In the genomic region with DNA sequence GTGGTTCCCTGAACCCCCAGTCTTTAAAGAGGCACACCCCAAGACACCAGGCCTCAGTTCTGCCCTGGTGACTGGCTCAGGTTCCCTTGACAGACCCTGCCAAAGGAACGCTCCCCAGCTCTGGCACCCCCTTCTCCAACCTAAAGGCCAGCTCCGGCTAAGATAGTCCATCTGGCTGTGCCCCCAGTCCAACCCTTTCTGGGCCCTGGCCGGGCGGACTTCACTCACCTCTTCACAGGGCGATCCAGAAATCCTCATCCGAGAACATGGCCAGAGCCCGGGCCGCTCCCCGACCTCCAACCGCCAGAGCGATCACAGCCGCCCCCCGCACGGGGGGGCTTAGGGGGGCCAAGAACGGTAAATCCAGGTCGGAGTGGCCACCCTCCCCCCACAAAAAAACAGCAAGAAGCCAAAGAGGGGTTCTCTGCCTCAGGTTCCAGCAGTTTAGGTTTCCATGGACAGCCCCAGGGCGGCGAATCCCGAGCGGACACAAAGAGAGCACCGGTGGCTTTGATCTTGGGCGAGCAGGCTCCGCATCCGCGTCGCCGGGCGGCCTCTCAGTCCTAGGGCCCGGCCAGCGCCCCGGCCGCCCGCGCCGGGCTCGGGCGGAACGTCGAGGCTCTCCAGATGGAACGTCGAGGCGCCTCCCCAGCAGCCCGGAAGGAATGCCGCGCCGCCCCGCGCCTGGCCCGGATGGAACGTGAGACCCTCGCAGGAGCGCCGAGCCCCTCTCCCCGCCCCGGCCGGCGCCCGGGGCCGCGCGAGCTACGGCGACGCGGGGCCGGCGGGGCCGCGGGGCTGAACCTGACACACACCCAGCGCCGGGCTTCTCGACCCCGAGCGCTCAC, we compare ENCODE assay signal across 8 cellular contexts. TPM values are rescaled to one million over a fixed set of nuclear protein-coding genes. Genes with fewer than 3 reads are reported as not detected.
A peak's percentile ranks its signal among the peaks of the same experiment; 100 is the strongest.
DNase-seq lines count a peak whose midpoint lies in the region; ATAC-seq and TF ChIP-seq lines count a peak whose summit lies in the region.

No MANE protein-coding gene starts in this region.

- H3K4me2 ChIP-seq in fibroblast of lung (ENCODE audit: extremely low read depth, insufficient read depth, low read length) = peak overlapping the region; percentile 99

- peak overlapping the region; percentile 97 for H3K4me3 Mint-ChIP-seq in activated B cell treated with CpG ODN at 0.5 μM for 24 hours

- no peaks in the 10 kb centered on the region for H3K9me3 Mint-ChIP-seq in activated B cell treated with CpG ODN at 0.5 μM for 24 hours

- peaks cover 61% of the 10 kb centered on the region for H3K79me2 ChIP-seq in fibroblast of lung (ENCODE audit: control insufficient read depth, insufficient read depth, low read length)

- CTCF ChIA-PET in AG04449 (lab: Yijun Ruan, JAX) = interaction anchor here (0.7 to 6.4 kb wide), 11 partner anchors 9 to 62 kb away, joined by 3 to 48 read pairs (median 4); partner anchors contain the start of genes DHH and RHEBL1
- CTCF ChIA-PET in activated B cell treated with CpG ODN at 0.5 μM for 24 hours (lab: Charles Lee) = interaction anchor here (1.0 to 1.7 kb wide), 2 partner anchors 63 to 176 kb away, joined by 3 to 5 read pairs; no protein-coding TSS in a partner anchor

- DNase-seq in AG04449 (ENCODE audit: low read depth, low spot score) (no peak), activated B cell treated with CpG ODN at 0.5 μM for 24 hours (no peak), fibroblast of lung (ENCODE audit: low read depth in 2 of 2) (peak; percentile 15 to 25), GM19240 (ENCODE audit: insufficient read length, low spot score) (no peak)

- H4K20me1 ChIP-seq in fibroblast of lung (ENCODE audit: control insufficient read depth, extremely low read depth, insufficient read depth, low read length) = peaks cover 5% of the 10 kb centered on the region

- H3K27me3 Mint-ChIP-seq in activated B cell treated with CpG ODN at 0.5 μM for 24 hours = no peaks in the 10 kb centered on the region

- intact Hi-C loops in activated B cell treated with CpG ODN at 0.5 μM for 24 hours (cut with micrococcal nuclease) = loop anchor here (1.0 to 10.0 kb wide), 8 partner anchors 11 to 285 kb away; partner anchors contain the start of genes DDN, DNAJC22, LMBR1L and PRKAG1

- POLR2A ChIA-PET in AG04449 (lab: Yijun Ruan, JAX) = interaction anchor here (1.1 to 2.0 kb wide), 2 partner anchors 10 to 71 kb away, joined by 3 to 8 read pairs; partner anchors contain the start of genes RHEBL1 and TUBA1B
- POLR2A ChIA-PET in activated B cell treated with CpG ODN at 0.5 μM for 24 hours (lab: Charles Lee) = interaction anchor here (0.6 to 1.6 kb wide), 9 partner anchors 10 to 174 kb away, joined by 3 to 14 read pairs (median 5); partner anchors contain the start of genes RHEBL1 and TUBA1B

- H3K4me3 ChIP-seq in AG04449 (ENCODE audit: low read depth, low read length) (peak overlapping the region; percentile 84), fibroblast of lung (replicated peaks in 1 of 4; ENCODE audit: control extremely low read depth in 1 of 4, insufficient read depth in 1 of 4, low read depth in 3 of 4, low read length in 4 of 4) (peak overlapping the region; percentile 65 to 96 (median 84)), neutrophil (ENCODE audit: low read depth in 1 of 2, low read length in 1 of 2) (peak overlapping the region; percentile 90 to 96)

- peak overlapping the region; percentile 93 for H3K9ac ChIP-seq in fibroblast of lung (ENCODE audit: insufficient read depth, low read length)

- no peak for TF ChIP-seq CTCF in AG04449 (IDR thresholded peaks at IDR 0.05; ENCODE audit: insufficient read depth, low read length, missing control alignments)
- no peak for TF ChIP-seq CTCF in activated B cell treated with CpG ODN at 0.5 μM for 24 hours (IDR thresholded peaks at IDR 0.05)
- TF ChIP-seq CTCF in fibroblast of lung (conservative IDR thresholded peaks at IDR 0.05 in 1 of 2, IDR thresholded peaks at IDR 0.05 in 1 of 2; ENCODE audit: low read depth in 1 of 2, low read length in 2 of 2) = no peak
- no peak for TF ChIP-seq CTCF in neutrophil (IDR thresholded peaks at IDR 0.05)

- H3K36me3 ChIP-seq in fibroblast of lung (ENCODE audit: control insufficient read depth, insufficient read depth, low read length) (peaks cover 4% of the 10 kb centered on the region), neutrophil (peaks cover 6% of the 10 kb centered on the region)

- H2AFZ ChIP-seq in fibroblast of lung (ENCODE audit: low read length) = no peak overlapping the region

- H3K4me1 ChIP-seq in fibroblast of lung (ENCODE audit: control insufficient read depth, extremely low read depth, insufficient read depth, low read length) (peaks cover 8% of the 10 kb centered on the region), neutrophil (ENCODE audit: control insufficient read depth in 1 of 2, insufficient read depth in 1 of 2, low read depth in 1 of 2, low read length in 1 of 2) (peaks cover 54 to 62% of the 10 kb centered on the region in 2 experiments)

- ATAC-seq in GM18511 (IDR thresholded peaks at IDR 0.05; ENCODE audit: unreplicated experiment) (peak; percentile 7), HG03432 (IDR thresholded peaks at IDR 0.05; ENCODE audit: unreplicated experiment) (peak; percentile 18), activated B cell treated with CpG ODN at 0.5 μM for 24 hours (ENCODE audit: low read depth) (peak; percentile 3), HG03378 (IDR thresholded peaks at IDR 0.05; ENCODE audit: unreplicated experiment) (no peak)

- H3K9me3 ChIP-seq in fibroblast of lung (ENCODE audit: control insufficient read depth, insufficient read depth, low read depth, low read length) = no peaks in the 10 kb centered on the region
- no peaks in the 10 kb centered on the region for H3K9me3 ChIP-seq in neutrophil

- H3K4me1 Mint-ChIP-seq in activated B cell treated with CpG ODN at 0.5 μM for 24 hours = peaks cover 59% of the 10 kb centered on the region

- peaks cover 22% of the 10 kb centered on the region for H3K36me3 Mint-ChIP-seq in activated B cell treated with CpG ODN at 0.5 μM for 24 hours (ENCODE audit: low read depth)

- peak overlapping the region; percentile 76 for H3K27ac Mint-ChIP-seq in activated B cell treated with CpG ODN at 0.5 μM for 24 hours

- H3K27ac ChIP-seq in fibroblast of lung (ENCODE audit: insufficient read depth, low read length) (peak overlapping the region; percentile 92), neutrophil (peak overlapping the region; percentile 97)

- H3K27me3 ChIP-seq in fibroblast of lung (ENCODE audit: control insufficient read depth, insufficient read depth, low read length) = no peaks in the 10 kb centered on the region
- H3K27me3 ChIP-seq in neutrophil = no peaks in the 10 kb centered on the region

RNA-seq across cellular contexts. Expression of gene KMT2D, which starts 1.0 kb away (rescaled TPM):
- total RNA-seq in activated B cell treated with CpG ODN at 0.5 μM for 24 hours (127 and 136 TPM in 2 replicates), fibroblast of lung (21.1 and 33.0 TPM in 2 replicates)
- polyA plus RNA-seq in fibroblast of lung = 7.3 and 10.0 TPM in 2 replicates
- 13.4 and 14.1 TPM in 2 replicates for polyA plus RNA-seq in fibroblast of lung (2012)
- polyA minus RNA-seq in fibroblast of lung (ENCODE audit: low replicate concordance) = 41.0 and 50.0 TPM in 2 replicates

RNA-seq across cellular contexts. Expression of gene RHEBL1, which starts 10.2 kb away (rescaled TPM):
- total RNA-seq in activated B cell treated with CpG ODN at 0.5 μM for 24 hours (3.2 and 3.3 TPM in 2 replicates), fibroblast of lung (0.33 and 0.51 TPM in 2 replicates)
- 0.28 and 0.41 TPM in 2 replicates for polyA plus RNA-seq in fibroblast of lung
- polyA plus RNA-seq in fibroblast of lung (2012) = 0.37 and 0.39 TPM in 2 replicates
- not detected in 2 replicates for polyA minus RNA-seq in fibroblast of lung (ENCODE audit: low replicate concordance)

RNA-seq across cellular contexts. Expression of gene DHH, which starts 35.0 kb away (rescaled TPM):
- total RNA-seq in activated B cell treated with CpG ODN at 0.5 μM for 24 hours (0.09 TPM in 1 of 2 replicates, not detected in the other), fibroblast of lung (under 0.01 TPM in 2 replicates)
- 0.01 TPM in 2 replicates for polyA plus RNA-seq in fibroblast of lung
- polyA plus RNA-seq in fibroblast of lung (2012) = not detected in 2 replicates
- not detected in 2 replicates for polyA minus RNA-seq in fibroblast of lung (ENCODE audit: low replicate concordance)

RNA-seq across cellular contexts. Expression of gene PRKAG1, which starts 41.0 kb away (rescaled TPM):
- total RNA-seq in activated B cell treated with CpG ODN at 0.5 μM for 24 hours (55.3 and 70.5 TPM in 2 replicates), fibroblast of lung (65.2 and 76.5 TPM in 2 replicates)
- 107 and 110 TPM in 2 replicates for polyA plus RNA-seq in fibroblast of lung
- 85.7 and 86.3 TPM in 2 replicates for polyA plus RNA-seq in fibroblast of lung (2012)
- 27.5 and 35.6 TPM in 2 replicates for polyA minus RNA-seq in fibroblast of lung (ENCODE audit: low replicate concordance)

RNA-seq across cellular contexts. Expression of gene LMBR1L, which starts 51.0 kb away (rescaled TPM):
- total RNA-seq in activated B cell treated with CpG ODN at 0.5 μM for 24 hours (64.2 and 79.9 TPM in 2 replicates), fibroblast of lung (53.2 and 54.2 TPM in 2 replicates)
- polyA plus RNA-seq in fibroblast of lung = 28.0 and 30.9 TPM in 2 replicates
- 28.2 and 29.8 TPM in 2 replicates for polyA plus RNA-seq in fibroblast of lung (2012)
- polyA minus RNA-seq in fibroblast of lung (ENCODE audit: low replicate concordance) = 45.6 and 115 TPM in 2 replicates

Comparison
In these comparisons a context has a peak if more than half of its experiments do, and no peak if none do; other contexts are left out.
1. DNase-seq: peak in fibroblast of lung (2 of 2); none in AG04449 (single experiment), activated B cell treated with CpG ODN at 0.5 μM for 24 hours (single experiment) and GM19240 (single experiment).
2. Peak in every context shown above with its lines, with median percentiles within 50 percentile points of each other: H3K4me3 ChIP-seq.